20 cellular contexts compared by ENCODE assay signal in genomic region chr3:88988906-88989305, GRCh38.
DNase-seq lines count a peak whose midpoint lies in the region; ATAC-seq, FAIRE-seq and TF ChIP-seq lines count a peak whose summit lies in the region.
"Had no signal": no experiment of that assay in that cellular context is flagged by ENCODE, and none has a peak within 500 bp of the region (broad histone marks: within the 10 kb centered on the region; RNA-seq: fewer than 3 reads in every experiment).

No MANE protein-coding gene starts in this region.

- WGBS in transverse colon (ENCODE audit: low coverage in 1 of 2), 2 donors, result 50 to 74% methylated on average over 1 to 3 of the region's 3 CpGs

- intact Hi-C loops in PC-3 (cut with micrococcal nuclease), result loop anchor here (10.0 kb wide), 1 partner anchor 1196 kb away; no protein-coding TSS in a partner anchor
- intact Hi-C loops in transverse colon (cut with DNase I; ENCODE audit: low total_unique reads), result no loop called here

- TF ChIP-seq EP300 in transverse colon (IDR thresholded peaks at IDR 0.05; ENCODE audit: low read depth), result no peak

- dilution Hi-C loops in keratinocyte (cut with MboI; ENCODE audit: extremely low pct_ligation_motif_present, low sequenced_read_pairs), result no loop called here

- H3K9me3 ChIP-seq in PC-3 (ENCODE audit: low read length) (no peaks in the 10 kb centered on the region), keratinocyte (ENCODE audit: control insufficient read depth, low read depth, low read length) (no peaks in the 10 kb centered on the region), transverse colon (no peaks in the 10 kb centered on the region)
- H3K9me3 ChIP-seq: SJCRH30 had no signal

- H3F3A ChIP-seq in PC-3 (ENCODE audit: low read length, unreplicated experiment), result no peaks in the 10 kb centered on the region

- no peak overlapping the region for H2AFZ ChIP-seq in PC-3 (ENCODE audit: low read length)
- H2AFZ ChIP-seq in keratinocyte (ENCODE audit: control insufficient read depth, low read length), result no peak overlapping the region
- H2AFZ ChIP-seq: GM23248 had no signal

- TF ChIP-seq POLR2A in transverse colon (IDR thresholded peaks at IDR 0.05), result no peak

- ATAC-seq in PC-3 (peak; percentile 37; the same call in 1 of the 2 replicates), GM19328 (IDR thresholded peaks at IDR 0.05; ENCODE audit: unreplicated experiment) (no peak)

- H4K20me1 ChIP-seq in PC-3 (ENCODE audit: low read length), result no peaks in the 10 kb centered on the region
- H4K20me1 ChIP-seq in keratinocyte (ENCODE audit: control insufficient read depth, extremely low read depth, insufficient read depth, low read length), result no peaks in the 10 kb centered on the region

- in situ Hi-C loops in transverse colon (cut with MboI; ENCODE audit: low pct_ligation_motif_present in 1 of 4, low pct_unique_long_range_greater_than_20kb in 1 of 4, low sequenced_read_pairs in 3 of 4), result no loop called here

- no peaks in the 10 kb centered on the region for H3K79me2 ChIP-seq in PC-3 (ENCODE audit: low read length)
- H3K79me2 ChIP-seq in keratinocyte (ENCODE audit: control insufficient read depth, insufficient read depth, low read length), result no peaks in the 10 kb centered on the region

- no TSS peak for BruUV-seq in PC-3 (replicated peaks; lab: Mats Ljungman, UMichigan)

- CTCF ChIA-PET in PC-3 (lab: Charles Lee), result no interaction called here

- no peaks in the 10 kb centered on the region for H3K9me1 ChIP-seq in keratinocyte (ENCODE audit: control insufficient read depth, extremely low read depth, insufficient read depth, low read length)

- H3K9me2 ChIP-seq in PC-3 (replicated peaks; ENCODE audit: low read length), result no peaks in the 10 kb centered on the region

- peak; percentile 37 for DNase-seq in PC-3
- DNase-seq in bronchial epithelial cell (ENCODE audit: low read depth), result peak; percentile 88
- peak; percentile 21 for DNase-seq in keratinocyte (ENCODE audit: low read depth, low spot score)
- no peak for DNase-seq in NCI-H2227 (lab: John Stamatoyannopoulos, UW; ENCODE audit: unreplicated experiment)
- DNase-seq in HUDEP-2 (lab: John Stamatoyannopoulos, UW; ENCODE audit: unreplicated experiment in 76 of 76), result no peak
- no peak for DNase-seq in transverse colon
- DNase-seq: ACHN, C1 segment of cervical spinal cord, DMS79, GM23248, HCEC 1CT, KBM-7, MV-4-11, NCI-H187, NCI-H2107, NCI-H2227 treated with DMSO at 0.1 percent for 48 hours, NCI-H524 treated with DMSO at 0.1 percent for 48 hours, SJCRH30 had no signal

- no peak overlapping the region for H3K4me3 ChIP-seq in PC-3 (ENCODE audit: low read length)
- H3K4me3 ChIP-seq in bronchial epithelial cell (ENCODE audit: low read depth, low read length), result no peak overlapping the region
- H3K4me3 ChIP-seq in keratinocyte (ENCODE audit: control insufficient read depth in 2 of 3, extremely low read depth in 1 of 3, insufficient read depth in 2 of 3, low read depth in 1 of 3, low read length in 3 of 3), result no peak overlapping the region
- H3K4me3 ChIP-seq in transverse colon, result no peak overlapping the region
- H3K4me3 ChIP-seq: GM23248, SJCRH30 had no signal

- no peak overlapping the region for H3K27ac ChIP-seq in PC-3 (ENCODE audit: low read length)
- no peak overlapping the region for H3K27ac ChIP-seq in keratinocyte (ENCODE audit: control insufficient read depth, insufficient read depth, low read length)
- H3K27ac ChIP-seq in transverse colon, result no peak overlapping the region
- H3K27ac ChIP-seq: GM23248, SJCRH30 had no signal

- H3K27me3 ChIP-seq in PC-3 (ENCODE audit: low read length) (peaks cover 8% of the 10 kb centered on the region; the same call in 1 of the 2 replicates), bronchial epithelial cell (ENCODE audit: control insufficient read depth, insufficient read depth, low read length) (no peaks in the 10 kb centered on the region), keratinocyte (ENCODE audit: control insufficient read depth, extremely low read depth, insufficient read depth, low read length) (no peaks in the 10 kb centered on the region), transverse colon (no peaks in the 10 kb centered on the region)
- H3K27me3 ChIP-seq: SJCRH30 had no signal

- no peaks in the 10 kb centered on the region for H3K4me1 ChIP-seq in PC-3 (ENCODE audit: insufficient read depth, low read length)
- H3K4me1 ChIP-seq in keratinocyte (ENCODE audit: control insufficient read depth, extremely low read depth, insufficient read depth, low read length), result peaks cover 48% of the 10 kb centered on the region
- no peaks in the 10 kb centered on the region for H3K4me1 ChIP-seq in transverse colon
- H3K4me1 ChIP-seq: SJCRH30 had no signal

- H3K9ac ChIP-seq in PC-3 (ENCODE audit: low read length) (no peak overlapping the region), keratinocyte (ENCODE audit: control insufficient read depth, extremely low read depth, insufficient read depth, low read length) (no peak overlapping the region)
- H3K9ac ChIP-seq: GM23248 had no signal

- H3K36me3 ChIP-seq in PC-3 (ENCODE audit: low read depth, low read length) (no peaks in the 10 kb centered on the region), bronchial epithelial cell (ENCODE audit: control insufficient read depth, insufficient read depth, low read length) (no peaks in the 10 kb centered on the region), keratinocyte (ENCODE audit: control insufficient read depth in 2 of 2, extremely low read depth in 1 of 2, insufficient read depth in 2 of 2, low read length in 2 of 2) (no peaks in the 10 kb centered on the region), transverse colon (no peaks in the 10 kb centered on the region)
- H3K36me3 ChIP-seq: SJCRH30 had no signal

- TF ChIP-seq CTCF in PC-3 (conservative IDR thresholded peaks at IDR 0.05; ENCODE audit: low read depth, low read length) (no peak), bronchial epithelial cell (IDR thresholded peaks at IDR 0.05; ENCODE audit: insufficient read depth, low read length, severe bottlenecking) (no peak), keratinocyte (optimal IDR thresholded peaks at IDR 0.05 in 1 of 3, IDR thresholded peaks at IDR 0.05 in 1 of 3, conservative IDR thresholded peaks at IDR 0.05 in 1 of 3; ENCODE audit: extremely low read depth in 1 of 3, insufficient read depth in 2 of 3, low read length in 3 of 3) (no peak), transverse colon (IDR thresholded peaks at IDR 0.05) (no peak)

- POLR2A ChIA-PET in PC-3 (lab: Charles Lee; ENCODE audit: unreplicated experiment), result no interaction called here

- FAIRE-seq in bronchial epithelial cell (lab: Jason Lieb, UNC), result no peak
- FAIRE-seq in keratinocyte (lab: Jason Lieb, UNC), result peak; percentile 91
- FAIRE-seq: D721Med had no signal

- no peak overlapping the region for H3K4me2 ChIP-seq in PC-3 (ENCODE audit: low read length)
- no peak overlapping the region for H3K4me2 ChIP-seq in keratinocyte (ENCODE audit: control insufficient read depth, extremely low read depth, insufficient read depth, low read depth, low read length)

Comparison
In these comparisons a context has a peak if more than half of its experiments do, and no peak if none do; other contexts are left out.
1. DNase-seq: peak in PC-3 (single experiment), bronchial epithelial cell (single experiment) and keratinocyte (single experiment); none in NCI-H2227 (single experiment), HUDEP-2 (0 of 76) and transverse colon (single experiment).